ENCODE assay signal across 8 cellular contexts in genomic region chr17:44533533-44534246, GRCh38. TPM values are rescaled to one million over a fixed set of nuclear protein-coding genes. Genes with fewer than 3 reads are reported as not detected.
DNase-seq lines count a peak whose midpoint lies in the region; ATAC-seq and TF ChIP-seq lines count a peak whose summit lies in the region.

No MANE protein-coding gene starts in this region.

- 41% methylated on average over 20 of the region's 21 CpGs for WGBS in mammary epithelial cell (ENCODE audit: low coverage, missing lambda C conversion rate)

- no peaks in the 10 kb centered on the region for H3K79me2 ChIP-seq in mammary epithelial cell (ENCODE audit: insufficient read depth, low read length)

- no peak overlapping the region for H3K4me3 ChIP-seq in mammary epithelial cell (replicated peaks in 1 of 3; ENCODE audit: insufficient read depth in 1 of 3, low read depth in 2 of 3, low read length in 3 of 3)
- H3K4me3 ChIP-seq in kidney epithelial cell (ENCODE audit: low read depth, low read length): no peak overlapping the region

- no TSS peak for BruUV-seq in mammary epithelial cell (replicated peaks; lab: Mats Ljungman, UMichigan)

- POLR2A ChIA-PET in activated B cell treated with CpG ODN at 0.5 μM for 24 hours (lab: Charles Lee): no interaction called here

- no peaks in the 10 kb centered on the region for H3K4me1 ChIP-seq in mammary epithelial cell (ENCODE audit: insufficient read depth, low read length)

- TF ChIP-seq CTCF in activated B cell treated with CpG ODN at 0.5 μM for 24 hours (IDR thresholded peaks at IDR 0.05) (peak; percentile 86), mammary epithelial cell (conservative IDR thresholded peaks at IDR 0.05 in 1 of 2, IDR thresholded peaks at IDR 0.05 in 1 of 2; ENCODE audit: extremely low read depth in 1 of 2, insufficient read depth in 1 of 2, low read depth in 1 of 2, low read length in 2 of 2) (peak; percentile 91 to 97), kidney epithelial cell (IDR thresholded peaks at IDR 0.05; ENCODE audit: insufficient read depth, low read length, poor library complexity, severe bottlenecking) (peak; percentile 95)

- peak overlapping the region; percentile 29 for H3K4me3 Mint-ChIP-seq in activated B cell treated with CpG ODN at 0.5 μM for 24 hours

- no peaks in the 10 kb centered on the region for H4K20me1 ChIP-seq in mammary epithelial cell (ENCODE audit: insufficient read depth, low read length)

- H3K9ac ChIP-seq in mammary epithelial cell (ENCODE audit: insufficient read depth, low read length): no peak overlapping the region

- H3K27me3 ChIP-seq in mammary epithelial cell (ENCODE audit: insufficient read depth, low read length) (no peaks in the 10 kb centered on the region), kidney epithelial cell (ENCODE audit: control insufficient read depth, insufficient read depth, low read length) (no peaks in the 10 kb centered on the region)

- H3K4me2 ChIP-seq in mammary epithelial cell (ENCODE audit: insufficient read depth, low read depth, low read length): no peak overlapping the region

- no peaks in the 10 kb centered on the region for H3K36me3 Mint-ChIP-seq in activated B cell treated with CpG ODN at 0.5 μM for 24 hours (ENCODE audit: low read depth)

- H3K27me3 Mint-ChIP-seq in activated B cell treated with CpG ODN at 0.5 μM for 24 hours: peaks cover 6% of the 10 kb centered on the region

- peak; percentile 94 for DNase-seq in AG20443 (ENCODE audit: low spot score)
- peak; percentile 86 for DNase-seq in HCEC 1CT
- peak; percentile 74 for DNase-seq in NCI-H2227 treated with DMSO at 0.1 percent for 48 hours (lab: John Stamatoyannopoulos, UW)
- peak; percentile 82 for DNase-seq in activated B cell treated with CpG ODN at 0.5 μM for 24 hours
- DNase-seq in mammary epithelial cell: peak; percentile 52
- no peak for DNase-seq in kidney epithelial cell (ENCODE audit: low read depth)
- peak; percentile 93 for DNase-seq in stimulated activated CD4-positive, alpha-beta T cell treated with anti-CD3 and anti-CD28 coated beads, Interleukin-15, amount 100 ng/mL, for 24 hours

- no peaks in the 10 kb centered on the region for H3K36me3 ChIP-seq in mammary epithelial cell (ENCODE audit: insufficient read depth, low read length)
- H3K36me3 ChIP-seq in kidney epithelial cell (ENCODE audit: control insufficient read depth, insufficient read depth, low read length): no peaks in the 10 kb centered on the region

- no peaks in the 10 kb centered on the region for H3K9me3 ChIP-seq in mammary epithelial cell (replicated peaks; ENCODE audit: insufficient read depth, low read length)

- CTCF ChIA-PET in activated B cell treated with CpG ODN at 0.5 μM for 24 hours (lab: Charles Lee) (interaction anchor here (0.7 to 3.7 kb wide), 13 partner anchors 10 to 624 kb away, joined by 3 to 19 read pairs (median 3); partner anchors contain the start of gene MEIOC), mammary epithelial cell (lab: Charles Lee; ENCODE audit: low non-redundant PET) (interaction anchor here (0.5 to 0.7 kb wide), 3 partner anchors 58 to 1660 kb away, joined by 3 to 10 read pairs (median 6); partner anchors contain the start of gene KANSL1)

- in situ Hi-C loops in mammary epithelial cell (cut with MboI; ENCODE audit: low sequenced_read_pairs in 2 of 2): loop anchor here (10.0 kb wide), 2 partner anchors 101 to 141 kb away; no protein-coding TSS in a partner anchor

- H3K27ac Mint-ChIP-seq in activated B cell treated with CpG ODN at 0.5 μM for 24 hours: peak overlapping the region; percentile 5

- intact Hi-C loops in activated B cell treated with CpG ODN at 0.5 μM for 24 hours (cut with micrococcal nuclease) (loop anchor here (1.0 to 10.0 kb wide), 4 partner anchors 103 to 601 kb away; partner anchors contain the start of genes ACBD4 and PLCD3), mammary epithelial cell (cut with micrococcal nuclease) (loop anchor here (1.0 to 5.0 kb wide), 5 partner anchors 23 to 599 kb away; partner anchors contain the start of genes FZD2 and PLCD3)

- dilution Hi-C loops in mammary epithelial cell (cut with HindIII; ENCODE audit: low sequenced_read_pairs): loop anchor here (5.0 kb wide), 2 partner anchors 41 to 76 kb away; no protein-coding TSS in a partner anchor

- ATAC-seq in activated B cell treated with CpG ODN at 0.5 μM for 24 hours (ENCODE audit: low read depth): peak; percentile 94
- no peak for ATAC-seq in GM21717 (IDR thresholded peaks at IDR 0.05; ENCODE audit: unreplicated experiment)

- H3K27ac ChIP-seq in mammary epithelial cell (ENCODE audit: insufficient read depth, low read depth, low read length): no peak overlapping the region

- peak overlapping the region; percentile 51 for H2AFZ ChIP-seq in mammary epithelial cell (ENCODE audit: low read depth, low read length)

- H3K9me3 Mint-ChIP-seq in activated B cell treated with CpG ODN at 0.5 μM for 24 hours: no peaks in the 10 kb centered on the region

- H3K4me1 Mint-ChIP-seq in activated B cell treated with CpG ODN at 0.5 μM for 24 hours: peaks cover 7% of the 10 kb centered on the region

RNA-seq across cellular contexts. Expression of gene FZD2, which starts 23.6 kb away (rescaled TPM):
- 0.91 TPM in 2 replicates for total RNA-seq in activated B cell treated with CpG ODN at 0.5 μM for 24 hours
- 1 to 10 TPM; 1.8 to 4.5 TPM for total RNA-seq in mammary epithelial cell
- polyA plus RNA-seq in mammary epithelial cell: 4.5 TPM
- polyA minus RNA-seq in mammary epithelial cell: 1.1 TPM
- 8.1 and 11.2 TPM in 2 replicates for total RNA-seq in kidney epithelial cell

RNA-seq across cellular contexts. Expression of gene GPATCH8, which starts 30.5 kb away (rescaled TPM):
- total RNA-seq in activated B cell treated with CpG ODN at 0.5 μM for 24 hours (62.2 and 64.5 TPM in 2 replicates), mammary epithelial cell (10 to 100 TPM; 27.0 to 37.4 TPM), kidney epithelial cell (30.9 and 34.9 TPM in 2 replicates)
- polyA plus RNA-seq in mammary epithelial cell: 10.5 TPM
- polyA minus RNA-seq in mammary epithelial cell: 12.7 TPM
